Comparison of ENCODE assay signal across 25 cellular contexts in the genomic region with DNA sequence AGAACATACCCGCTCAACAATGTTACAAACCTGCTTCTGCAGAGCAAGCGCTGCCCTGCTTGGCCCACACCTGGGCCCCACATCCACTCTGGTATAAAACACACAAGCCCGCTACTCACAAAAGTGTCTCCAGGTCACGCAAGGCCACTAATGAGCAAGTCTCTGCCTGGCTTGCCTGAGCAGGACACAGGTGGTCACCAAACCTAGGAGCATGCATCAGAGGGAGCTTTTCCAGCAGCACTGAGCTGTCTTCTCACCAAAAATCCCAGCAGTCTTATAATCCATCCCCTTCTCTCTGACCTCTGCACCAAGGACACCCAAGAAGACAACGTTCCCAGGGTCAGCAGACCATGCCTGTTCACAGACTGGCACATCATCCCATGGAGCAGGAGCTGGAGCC.
DNase-seq lines count a peak whose midpoint lies in the region; ATAC-seq and TF ChIP-seq lines count a peak whose summit lies in the region.
"Had no signal": no experiment of that assay in that cellular context is flagged by ENCODE, and none has a peak within 500 bp of the region (broad histone marks: within the 10 kb centered on the region; RNA-seq: fewer than 3 reads in every experiment).

No MANE protein-coding gene starts in this region.

- H3K4me1 Mint-ChIP-seq in activated CD4-positive, alpha-beta T cell treated with anti-CD3 and anti-CD28 coated beads, Interleukin-2, amount 10 ng/mL, durations not matched to agents 24 days and 14 days: no peaks in the 10 kb centered on the region
- no peaks in the 10 kb centered on the region for H3K4me1 Mint-ChIP-seq in neural progenitor cell
- H3K4me1 Mint-ChIP-seq: B cell had no signal

- H3K4me3 Mint-ChIP-seq in activated CD4-positive, alpha-beta T cell treated with anti-CD3 and anti-CD28 coated beads, Interleukin-2, amount 10 ng/mL, durations not matched to agents 24 days and 14 days: no peak overlapping the region
- no peak overlapping the region for H3K4me3 Mint-ChIP-seq in neural progenitor cell
- H3K4me3 Mint-ChIP-seq: B cell had no signal

- H3K4me1 ChIP-seq in right atrium auricular region (no peaks in the 10 kb centered on the region), neural progenitor cell (peaks cover 5% of the 10 kb centered on the region), vagina (peaks cover 12% of the 10 kb centered on the region), left lung (no peaks in the 10 kb centered on the region), BE2C (no peaks in the 10 kb centered on the region)
- H3K4me1 ChIP-seq: SJCRH30 had no signal

- peak; percentile 43 for DNase-seq in activated CD4-positive, alpha-beta T cell treated with anti-CD3 and anti-CD28 coated beads, Interleukin-2, amount 10 ng/mL, durations not matched to agents 24 days and 14 days
- DNase-seq in activated CD4-positive, alpha-beta T cell treated with anti-CD3 and anti-CD28 coated beads, Interleukin-2, amount 50 U/mL, for 1 hour: no peak
- peak; percentile 51 for DNase-seq in right atrium auricular region (ENCODE audit: low spot score)
- no peak for DNase-seq in left cardiac atrium
- no peak for DNase-seq in neural progenitor cell (ENCODE audit: low spot score)
- DNase-seq in vagina (ENCODE audit: extremely low spot score in 2 of 2): peak; percentile 70 to 74
- no peak for DNase-seq in left lung
- no peak for DNase-seq in BE2C
- DNase-seq: DMS53; GM23248; H7; MV-4-11; NCI-H1105 treated with DMSO at 0.1 percent for 48 hours; NCI-H146; NCI-H2029; NCI-H446 treated with DMSO at 0.1 percent for 48 hours; NCI-H526; NCI-H82; NK-92 treated with Interleukin-12 subunit alpha and Interleukin-12 subunit beta, amount 100 ng/mL, for 24 hours; PC-3; SJCRH30 had no signal

- no peak overlapping the region for H3K27ac Mint-ChIP-seq in activated CD4-positive, alpha-beta T cell treated with anti-CD3 and anti-CD28 coated beads, Interleukin-2, amount 10 ng/mL, durations not matched to agents 24 days and 14 days
- peak overlapping the region; percentile 65 for H3K27ac Mint-ChIP-seq in neural progenitor cell
- H3K27ac Mint-ChIP-seq: B cell had no signal

- H3K27ac ChIP-seq in right atrium auricular region (no peak overlapping the region), neural progenitor cell (no peak overlapping the region), vagina (no peak overlapping the region), left lung (no peak overlapping the region)
- H3K27ac ChIP-seq: 22Rv1, GM23248, SJCRH30 had no signal

- no peaks in the 10 kb centered on the region for H3K27me3 Mint-ChIP-seq in activated CD4-positive, alpha-beta T cell treated with anti-CD3 and anti-CD28 coated beads, Interleukin-2, amount 10 ng/mL, durations not matched to agents 24 days and 14 days
- peaks cover 5% of the 10 kb centered on the region for H3K27me3 Mint-ChIP-seq in neural progenitor cell (ENCODE audit: insufficient read depth, low read depth)

- no peaks in the 10 kb centered on the region for H3K36me3 Mint-ChIP-seq in activated CD4-positive, alpha-beta T cell treated with anti-CD3 and anti-CD28 coated beads, Interleukin-2, amount 10 ng/mL, durations not matched to agents 24 days and 14 days (ENCODE audit: low read depth)
- no peaks in the 10 kb centered on the region for H3K36me3 Mint-ChIP-seq in neural progenitor cell

- H3K27me3 ChIP-seq in right atrium auricular region (no peaks in the 10 kb centered on the region), neural progenitor cell (no peaks in the 10 kb centered on the region), vagina (no peaks in the 10 kb centered on the region), left lung (peaks cover 0 to 10% of the 10 kb centered on the region in 2 donors), BE2C (no peaks in the 10 kb centered on the region)
- H3K27me3 ChIP-seq: SJCRH30 had no signal

- no peaks in the 10 kb centered on the region for H3F3A ChIP-seq in neural progenitor cell (ENCODE audit: low read depth)

- no peaks in the 10 kb centered on the region for H3K79me2 ChIP-seq in neural progenitor cell (ENCODE audit: low read depth)

- H3K4me3 ChIP-seq in right atrium auricular region: no peak overlapping the region
- no peak overlapping the region for H3K4me3 ChIP-seq in neural progenitor cell
- no peak overlapping the region for H3K4me3 ChIP-seq in vagina
- H3K4me3 ChIP-seq in left lung: no peak overlapping the region
- no peak overlapping the region for H3K4me3 ChIP-seq in BE2C (ENCODE audit: low read depth, low read length)
- H3K4me3 ChIP-seq: GM23248, K562, SJCRH30 had no signal

- no peak overlapping the region for H3K9ac ChIP-seq in neural progenitor cell
- H3K9ac ChIP-seq: GM23248 had no signal

- H2AFZ ChIP-seq in neural progenitor cell (replicated peaks): no peak overlapping the region
- H2AFZ ChIP-seq: GM23248 had no signal

- intact Hi-C loops in activated CD4-positive, alpha-beta T cell treated with anti-CD3 and anti-CD28 coated beads, Interleukin-2, amount 10 ng/mL, durations not matched to agents 24 days and 14 days (cut with micrococcal nuclease): no loop called here
- intact Hi-C loops in left cardiac atrium (cut with DNase I): no loop called here
- intact Hi-C loops in vagina (cut with DNase I): no loop called here
- intact Hi-C loops in left lung (cut with DNase I): no loop called here

- no peak overlapping the region for H3K4me2 ChIP-seq in neural progenitor cell

- peaks cover 0 to 14% of the 10 kb centered on the region in 2 donors for H3K9me3 ChIP-seq in right atrium auricular region
- peaks cover 2% of the 10 kb centered on the region for H3K9me3 ChIP-seq in neural progenitor cell (ENCODE audit: low read depth)
- H3K9me3 ChIP-seq in vagina: peaks cover 5% of the 10 kb centered on the region
- H3K9me3 ChIP-seq in left lung: peaks cover 0 to 7% of the 10 kb centered on the region in 2 donors
- H3K9me3 ChIP-seq in BE2C: no peaks in the 10 kb centered on the region

- ATAC-seq in left cardiac atrium (no peak), left lung (no peak)
- ATAC-seq: K562, PC-3, Right ventricle myocardium inferior had no signal

- TF ChIP-seq CTCF in right atrium auricular region (IDR thresholded peaks at IDR 0.05): no peak
- TF ChIP-seq CTCF in neural progenitor cell (IDR thresholded peaks at IDR 0.05): no peak
- no peak for TF ChIP-seq CTCF in vagina (IDR thresholded peaks at IDR 0.05)
- no peak for TF ChIP-seq CTCF in left lung (IDR thresholded peaks at IDR 0.05)
- TF ChIP-seq CTCF in BE2C (IDR thresholded peaks at IDR 0.05; ENCODE audit: low read depth, low read length): no peak

- no peak for TF ChIP-seq POLR2A in vagina (IDR thresholded peaks at IDR 0.05)

- peaks cover 13% of the 10 kb centered on the region for H3K9me3 Mint-ChIP-seq in activated CD4-positive, alpha-beta T cell treated with anti-CD3 and anti-CD28 coated beads, Interleukin-2, amount 10 ng/mL, durations not matched to agents 24 days and 14 days
- H3K9me3 Mint-ChIP-seq in neural progenitor cell: peaks cover 17% of the 10 kb centered on the region

- H4K20me1 ChIP-seq in neural progenitor cell (ENCODE audit: low read depth): no peaks in the 10 kb centered on the region

- H3K36me3 ChIP-seq in right atrium auricular region (no peaks in the 10 kb centered on the region), neural progenitor cell (no peaks in the 10 kb centered on the region), vagina (no peaks in the 10 kb centered on the region), left lung (no peaks in the 10 kb centered on the region), BE2C (no peaks in the 10 kb centered on the region)
- H3K36me3 ChIP-seq: SJCRH30 had no signal

Comparison
In these comparisons a context has a peak if more than half of its experiments do, and no peak if none do; other contexts are left out.
1. DNase-seq: peak in activated CD4-positive, alpha-beta T cell treated with anti-CD3 and anti-CD28 coated beads, Interleukin-2, amount 10 ng/mL, durations not matched to agents 24 days and 14 days (single experiment), right atrium auricular region (single experiment) and vagina (2 of 2); none in activated CD4-positive, alpha-beta T cell treated with anti-CD3 and anti-CD28 coated beads, Interleukin-2, amount 50 U/mL, for 1 hour (single experiment), left cardiac atrium (single experiment), neural progenitor cell (single experiment), left lung (0 of 2) and BE2C (single experiment).